Comparison of ENCODE assay signal across 15 cellular contexts in genomic region chr6:125245109-125245508, GRCh38. TPM values are rescaled to one million over a fixed set of nuclear protein-coding genes. Genes with fewer than 3 reads are reported as not detected.
DNase-seq lines count a peak whose midpoint lies in the region; ATAC-seq and TF ChIP-seq lines count a peak whose summit lies in the region.
"Had no signal": no experiment of that assay in that cellular context is flagged by ENCODE, and none has a peak within 500 bp of the region (broad histone marks: within the 10 kb centered on the region; RNA-seq: fewer than 3 reads in every experiment).

No MANE protein-coding gene starts in this region.

- DNase-seq in PC-9 (peak; percentile 17 to 37), psoas muscle (no peak), cortex of kidney (lab: John Stamatoyannopoulos, UW) (no peak), NCI-H2029 treated with DMSO at 0.1 percent for 48 hours (lab: John Stamatoyannopoulos, UW) (no peak), Calu3 (no peak)
- DNase-seq in activated CD8-positive, alpha-beta memory T cell treated with anti-CD3 and anti-CD28 coated beads, Interleukin-2, amount 50 U/mL, for 48 hours, result no peak
- DNase-seq: BE2C; CD4-positive, alpha-beta memory T cell; DMS153; DMS79 treated with DMSO at 0.1 percent for 48 hours; EL; HFFc6 had no signal

- 76 to 90% (median 84%) methylated on average over 4 of the region's 4 CpGs for WGBS in psoas muscle, 3 donors

- peaks cover 22% of the 10 kb centered on the region for H3K4me1 Mint-ChIP-seq in Calu3 (ENCODE audit: low read depth, unreplicated experiment)
- H3K4me1 Mint-ChIP-seq: CD4-positive, alpha-beta memory T cell had no signal

- peaks cover 3% of the 10 kb centered on the region for H3K9me3 Mint-ChIP-seq in Calu3 (ENCODE audit: low read depth, unreplicated experiment)

- H3K36me3 Mint-ChIP-seq in Calu3 (ENCODE audit: insufficient read depth, unreplicated experiment), result no peaks in the 10 kb centered on the region

- H3K36me3 ChIP-seq in PC-9 (ENCODE audit: low read depth) (peaks cover 36% of the 10 kb centered on the region), psoas muscle (ENCODE audit: insufficient read depth in 1 of 2, low read depth in 1 of 2) (peaks cover 0 to 22% of the 10 kb centered on the region in 2 donors)
- H3K36me3 ChIP-seq: BE2C, HAP-1 had no signal

- no peak overlapping the region for H2AFZ ChIP-seq in PC-9

- peak overlapping the region; percentile 0; the same call in 1 of the 2 replicates for H3K4me3 ChIP-seq in PC-9
- H3K4me3 ChIP-seq in psoas muscle, result no peak overlapping the region
- H3K4me3 ChIP-seq: HAP-1 had no signal

- H3K9me3 ChIP-seq in PC-9 (ENCODE audit: insufficient read depth, low read depth) (peaks cover 31% of the 10 kb centered on the region), psoas muscle (peaks cover 14% of the 10 kb centered on the region)
- H3K9me3 ChIP-seq: BE2C had no signal

- H3K27me3 ChIP-seq in PC-9 (ENCODE audit: insufficient read depth, low read depth), result no peaks in the 10 kb centered on the region
- no peaks in the 10 kb centered on the region for H3K27me3 ChIP-seq in psoas muscle (ENCODE audit: insufficient read depth in 3 of 3, low read length in 2 of 3)
- H3K27me3 ChIP-seq: BE2C had no signal

- H3K9me2 ChIP-seq in PC-9 (ENCODE audit: insufficient read depth), result no peaks in the 10 kb centered on the region

- peak overlapping the region; percentile 60 for H3K27ac ChIP-seq in PC-9
- no peak overlapping the region for H3K27ac ChIP-seq in psoas muscle
- H3K27ac ChIP-seq: C4-2B had no signal

- intact Hi-C loops in PC-9 (cut with micrococcal nuclease; ENCODE audit: unreplicated experiment), result loop anchor here (1.0 to 2.0 kb wide), 4 partner anchors 28 to 91 kb away; no protein-coding TSS in a partner anchor
- intact Hi-C loops in psoas muscle (cut with DNase I), result no loop called here
- intact Hi-C loops in Calu3 (cut with micrococcal nuclease; ENCODE audit: unreplicated experiment), result no loop called here

- H4K20me1 ChIP-seq in PC-9 (ENCODE audit: insufficient read depth), result no peaks in the 10 kb centered on the region

- peaks cover 22% of the 10 kb centered on the region for H3K79me2 ChIP-seq in PC-9 (ENCODE audit: low read depth)

- no peak overlapping the region for H3K4me3 Mint-ChIP-seq in Calu3 (ENCODE audit: low read depth, unreplicated experiment)
- H3K4me3 Mint-ChIP-seq: CD4-positive, alpha-beta memory T cell; HFFc6 had no signal

- H3F3A ChIP-seq in PC-9 (ENCODE audit: insufficient read depth, low read depth), result peaks cover 20% of the 10 kb centered on the region; the same call in 1 of the 2 replicates

- TF ChIP-seq CTCF in PC-9 (conservative IDR thresholded peaks at IDR 0.05) (no peak), psoas muscle (IDR thresholded peaks at IDR 0.05) (no peak), Calu3 (IDR thresholded peaks at IDR 0.05; ENCODE audit: unreplicated experiment) (no peak)

- H3K27ac Mint-ChIP-seq in Calu3 (ENCODE audit: unreplicated experiment), result no peak overlapping the region
- H3K27ac Mint-ChIP-seq: CD4-positive, alpha-beta memory T cell; HFFc6 had no signal

- POLR2A ChIA-PET in PC-9 (lab: Charles Lee; ENCODE audit: unreplicated experiment), result interaction anchor here (0.6 kb wide), 1 partner anchor 92 kb away, joined by 5 read pairs; the partner anchor contains the start of gene TPD52L1

- ATAC-seq in esophagus mucosa (peak; percentile 37), psoas muscle (peak; percentile 11 to 88 (median 70))

- H3K4me2 ChIP-seq in PC-9, result peak overlapping the region; percentile 46

- CTCF ChIA-PET in PC-9 (lab: Charles Lee), result interaction anchor here (1.2 kb wide), 1 partner anchor 43 kb away, joined by 4 read pairs; no protein-coding TSS in a partner anchor
- CTCF ChIA-PET in Calu3 (lab: Charles Lee), result no interaction called here

- H3K4me1 ChIP-seq in PC-9 (replicated peaks; ENCODE audit: insufficient read depth) (peaks cover 32% of the 10 kb centered on the region), psoas muscle (peaks cover 20% of the 10 kb centered on the region)
- H3K4me1 ChIP-seq: BE2C had no signal

- BruUV-seq in PC-9 (replicated peaks; lab: Mats Ljungman, UMichigan) (TSS peak; percentile 61), Calu3 (replicated peaks; lab: Mats Ljungman, UMichigan) (no TSS peak)

- no peaks in the 10 kb centered on the region for H3K27me3 Mint-ChIP-seq in Calu3 (ENCODE audit: unreplicated experiment)

RNA-seq across cellular contexts. Expression of gene HDDC2, which starts 56.7 kb away (rescaled TPM):
- total RNA-seq in PC-9 (2021), result 50.1 and 55.2 TPM in 2 replicates
- total RNA-seq in esophagus mucosa, result 64.3 TPM
- 100 to 1,000 TPM in 1 of 4 donors, 10 to 100 TPM in 3; 72.5 to 151 (median 86.0) TPM for total RNA-seq in psoas muscle
- polyA plus RNA-seq in psoas muscle, result 100 to 1,000 TPM; 103 to 120 (median 111) TPM
- total RNA-seq in Calu3 (2022), result 22.4 and 24.2 TPM in 2 replicates

Comparison
In these comparisons a context has a peak if more than half of its experiments do, and no peak if none do; other contexts are left out.
1. DNase-seq: peak in PC-9 (2 of 2); none in psoas muscle (0 of 2), cortex of kidney (single experiment), activated CD8-positive, alpha-beta memory T cell treated with anti-CD3 and anti-CD28 coated beads, Interleukin-2, amount 50 U/mL, for 48 hours (single experiment), NCI-H2029 treated with DMSO at 0.1 percent for 48 hours (single experiment) and Calu3 (single experiment).